Comparison of ENCODE assay signal across 33 cellular contexts in the genomic region with DNA sequence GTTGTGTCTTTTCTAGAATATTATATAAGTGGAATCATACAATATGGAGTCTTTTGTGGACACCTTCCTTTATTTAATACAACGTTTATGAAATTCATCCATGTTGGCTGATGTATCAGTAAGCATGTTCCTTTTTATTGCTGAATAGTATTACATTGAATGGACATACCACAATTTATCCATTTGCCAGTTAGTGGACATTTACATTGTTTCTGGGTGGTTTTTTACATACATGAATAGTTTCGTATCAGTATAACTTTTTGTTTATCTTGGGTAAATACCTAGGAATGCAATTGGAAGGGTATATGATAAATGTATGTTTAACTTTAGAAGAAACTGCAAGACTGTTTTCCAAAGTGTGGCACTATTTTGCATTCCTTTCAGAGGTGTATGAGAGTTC. TPM values are rescaled to one million over a fixed set of nuclear protein-coding genes. Genes with fewer than 3 reads are reported as not detected.
DNase-seq lines count a peak whose midpoint lies in the region; ATAC-seq and TF ChIP-seq lines count a peak whose summit lies in the region.
"Had no signal": no experiment of that assay in that cellular context is flagged by ENCODE, and none has a peak within 500 bp of the region (broad histone marks: within the 10 kb centered on the region; RNA-seq: fewer than 3 reads in every experiment).

No MANE protein-coding gene starts in this region.

- no peak overlapping the region for H2AFZ ChIP-seq in SK-N-SH (ENCODE audit: low read depth)

- TF ChIP-seq RAD21 in SK-N-SH (IDR thresholded peaks at IDR 0.05; ENCODE audit: low read length): no peak

- H3K4me2 ChIP-seq in SK-N-SH: no peak overlapping the region
- H3K4me2 ChIP-seq: A549; BLaER1; BLaER1 treated with 17β-estradiol and CSF1 and Interleukin-3, amounts not matched to agents 10 nM and 100 nM had no signal

- ATAC-seq in SK-N-SH treated with all-trans-retinoic acid at 6 μM for 48 hours (no peak), left lobe of liver (no peak)
- ATAC-seq: A549; CD8-positive, alpha-beta T cell had no signal

- 28% methylated on average over 2 of the region's 2 CpGs for WGBS in SK-N-SH (ENCODE audit: low lambda C conversion rate)

- H3K27ac ChIP-seq in SK-N-SH (ENCODE audit: low read depth in 2 of 2, low read length in 1 of 2) (no peak overlapping the region), HEK293 (ENCODE audit: extremely low read depth, low read depth, low read length) (no peak overlapping the region)
- H3K27ac ChIP-seq: 22Rv1; A549; BLaER1; BLaER1 treated with 17β-estradiol and CSF1 and Interleukin-3, amounts not matched to agents 10 nM and 100 nM; C4-2B had no signal

- POLR2A ChIA-PET in SK-N-SH (lab: Yijun Ruan, JAX): no interaction called here
- POLR2A ChIA-PET in HEK293 (lab: Yijun Ruan, JAX): no interaction called here

- H3F3A ChIP-seq in SK-N-SH (replicated peaks; ENCODE audit: insufficient read depth): no peaks in the 10 kb centered on the region

- DNase-seq in SK-N-SH (no peak), left lobe of liver (ENCODE audit: low spot score) (no peak)
- DNase-seq: 8988T; ACHN; AML-193; BE2C; C1 segment of cervical spinal cord; Caco-2; Calu3; CD4-positive, alpha-beta memory T cell; CD4-positive, alpha-beta T cell; CD4-positive, CD25-positive, alpha-beta regulatory T cell; CD8-positive, alpha-beta memory T cell; CD8-positive, alpha-beta T cell; COR-L47; DMS 273 treated with DMSO at 0.1 percent for 48 hours; DMS153; DMS53; DMS79; DMS79 treated with DMSO at 0.1 percent for 48 hours; DND-41; EL had no signal

- no peak overlapping the region for H3K9ac ChIP-seq in SK-N-SH
- H3K9ac ChIP-seq: BLaER1; BLaER1 treated with 17β-estradiol and CSF1 and Interleukin-3, amounts not matched to agents 10 nM and 100 nM had no signal

- no peaks in the 10 kb centered on the region for H3K36me3 ChIP-seq in SK-N-SH (replicated peaks in 1 of 2; ENCODE audit: control insufficient read depth in 1 of 2, insufficient read depth in 2 of 2, low read length in 1 of 2)
- no peaks in the 10 kb centered on the region for H3K36me3 ChIP-seq in HEK293 (ENCODE audit: control insufficient read depth in 2 of 2, insufficient read depth in 1 of 2, low read length in 2 of 2)
- H3K36me3 ChIP-seq: BE2C; BLaER1; BLaER1 treated with 17β-estradiol and CSF1 and Interleukin-3, amounts not matched to agents 10 nM and 100 nM had no signal

- no peak for TF ChIP-seq CTCF in SK-N-SH (IDR thresholded peaks at IDR 0.05)
- TF ChIP-seq CTCF in HEK293 (tag by site-specific recombination; IDR thresholded peaks at IDR 0.05): no peak

- H3K4me1 ChIP-seq in SK-N-SH (ENCODE audit: control insufficient read depth in 1 of 2, insufficient read depth in 2 of 2, low read depth in 1 of 2, low read length in 1 of 2) (peaks cover 0 to 9% of the 10 kb centered on the region in 2 experiments; a peak in 1 of 4 replicates), HEK293 (ENCODE audit: control insufficient read depth, insufficient read depth, low read length) (no peaks in the 10 kb centered on the region)
- H3K4me1 ChIP-seq: A549, Caco-2 had no signal

- H3K27me3 ChIP-seq in SK-N-SH (ENCODE audit: insufficient read depth): no peaks in the 10 kb centered on the region; the same call in 1 of the 2 replicates
- H3K27me3 ChIP-seq: BE2C; BLaER1; BLaER1 treated with 17β-estradiol and CSF1 and Interleukin-3, amounts not matched to agents 10 nM and 100 nM had no signal

- H3K79me2 ChIP-seq in SK-N-SH (ENCODE audit: insufficient read depth): no peaks in the 10 kb centered on the region

- no peak overlapping the region for H3K4me3 ChIP-seq in SK-N-SH (ENCODE audit: low read depth in 2 of 2, low read length in 1 of 2)
- H3K4me3 ChIP-seq in HEK293 (ENCODE audit: low read depth, low read length): no peak overlapping the region
- H3K4me3 ChIP-seq: A549; BLaER1; BLaER1 treated with 17β-estradiol and CSF1 and Interleukin-3, amounts not matched to agents 10 nM and 100 nM had no signal

- no peaks in the 10 kb centered on the region for H4K20me1 ChIP-seq in SK-N-SH (ENCODE audit: insufficient read depth)
- H4K20me1 ChIP-seq: BLaER1; BLaER1 treated with 17β-estradiol and CSF1 and Interleukin-3, amounts not matched to agents 10 nM and 100 nM had no signal

- H3K9me3 ChIP-seq in SK-N-SH (no peaks in the 10 kb centered on the region), HEK293 (ENCODE audit: control insufficient read depth, insufficient read depth, low read depth, low read length) (no peaks in the 10 kb centered on the region; the same call in 1 of the 2 replicates)
- H3K9me3 ChIP-seq: BE2C had no signal

- no peaks in the 10 kb centered on the region for H3K9me2 ChIP-seq in SK-N-SH

- CTCF ChIA-PET in SK-N-SH (lab: Yijun Ruan, JAX): no interaction called here
- CTCF ChIA-PET in HEK293 (lab: Yijun Ruan, JAX): no interaction called here

- no peak for TF ChIP-seq EP300 in SK-N-SH (IDR thresholded peaks at IDR 0.05; ENCODE audit: borderline replicate concordance in 1 of 2, low read depth in 1 of 2, low read length in 1 of 2)

TF ChIP-seq in SK-N-SH treated with all-trans-retinoic acid at 6 μM for 48 hours, 23 proteins besides CTCF, POLR2A, EP300 and RAD21:
- TF ChIP-seq TCF4 (CRISPR knock-in tag; IDR thresholded peaks at IDR 0.05; ENCODE audit: borderline replicate concordance) (no peak), ZNF8 (CRISPR knock-in tag; IDR thresholded peaks at IDR 0.05) (peak; percentile 97)

TF ChIP-seq in SK-N-SH, 30 proteins besides CTCF, POLR2A, EP300 and RAD21 (continues in another document):
- no peak for TF ChIP-seq GABPA (IDR thresholded peaks at IDR 0.05; ENCODE audit: low read depth)
- TF ChIP-seq TEAD4 (IDR thresholded peaks at IDR 0.05; ENCODE audit: borderline replicate concordance, insufficient read depth): no peak
- TF ChIP-seq, protein P1, sequence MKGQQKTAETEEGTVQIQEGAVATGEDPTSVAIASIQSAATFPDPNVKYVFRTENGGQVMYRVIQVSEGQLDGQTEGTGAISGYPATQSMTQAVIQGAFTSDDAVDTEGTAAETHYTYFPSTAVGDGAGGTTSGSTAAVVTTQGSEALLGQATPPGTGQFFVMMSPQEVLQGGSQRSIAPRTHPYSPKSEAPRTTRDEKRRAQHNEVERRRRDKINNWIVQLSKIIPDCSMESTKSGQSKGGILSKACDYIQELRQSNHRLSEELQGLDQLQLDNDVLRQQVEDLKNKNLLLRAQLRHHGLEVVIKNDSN (IDR thresholded peaks at IDR 0.05; ENCODE audit: borderline replicate concordance, low read depth): no peak
- TF ChIP-seq YY1 (IDR thresholded peaks at IDR 0.05; ENCODE audit: low read depth): no peak
- TF ChIP-seq POLR2AphosphoS5 (IDR thresholded peaks at IDR 0.05; ENCODE audit: low read depth, low read length): no peak
- TF ChIP-seq, protein P2, sequence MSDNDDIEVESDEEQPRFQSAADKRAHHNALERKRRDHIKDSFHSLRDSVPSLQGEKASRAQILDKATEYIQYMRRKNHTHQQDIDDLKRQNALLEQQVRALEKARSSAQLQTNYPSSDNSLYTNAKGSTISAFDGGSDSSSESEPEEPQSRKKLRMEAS (IDR thresholded peaks at IDR 0.05; ENCODE audit: low read depth): no peak
- no peak for TF ChIP-seq EZH2phosphoT487 (IDR thresholded peaks at IDR 0.05; ENCODE audit: borderline replicate concordance, low read depth)

TF ChIP-seq in HEK293, 187 proteins besides CTCF, POLR2A, EP300 and RAD21 (continues in another document):
- peak; percentile 52 for TF ChIP-seq ZNF146 (tag by site-specific recombination; IDR thresholded peaks at IDR 0.05)
- no peak for TF ChIP-seq EGR2 (tag by site-specific recombination; IDR thresholded peaks at IDR 0.05; ENCODE audit: low read depth)
- TF ChIP-seq TRIM28 (IDR thresholded peaks at IDR 0.05; ENCODE audit: borderline replicate concordance, low read length): peak; percentile 65; the same call in 1 of the 2 replicates
- TF ChIP-seq OSR2 (tag by site-specific recombination; IDR thresholded peaks at IDR 0.05): no peak
- TF ChIP-seq, protein P3, sequence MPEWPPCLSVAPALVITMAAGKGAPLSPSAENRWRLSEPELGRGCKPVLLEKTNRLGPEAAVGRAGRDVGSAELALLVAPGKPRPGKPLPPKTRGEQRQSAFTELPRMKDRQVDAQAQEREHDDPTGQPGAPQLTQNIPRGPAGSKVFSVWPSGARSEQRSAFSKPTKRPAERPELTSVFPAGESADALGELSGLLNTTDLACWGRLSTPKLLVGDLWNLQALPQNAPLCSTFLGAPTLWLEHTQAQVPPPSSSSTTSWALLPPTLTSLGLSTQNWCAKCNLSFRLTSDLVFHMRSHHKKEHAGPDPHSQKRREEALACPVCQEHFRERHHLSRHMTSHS (tag by site-specific recombination; IDR thresholded peaks at IDR 0.05): no peak
- TF ChIP-seq HOXD13 (CRISPR knock-in tag; IDR thresholded peaks at IDR 0.05; ENCODE audit: borderline replicate concordance): no peak
- TF ChIP-seq SETDB1 (IDR thresholded peaks at IDR 0.05; ENCODE audit: insufficient read length, low read length): peak; percentile 39
- TF ChIP-seq, protein P4, sequence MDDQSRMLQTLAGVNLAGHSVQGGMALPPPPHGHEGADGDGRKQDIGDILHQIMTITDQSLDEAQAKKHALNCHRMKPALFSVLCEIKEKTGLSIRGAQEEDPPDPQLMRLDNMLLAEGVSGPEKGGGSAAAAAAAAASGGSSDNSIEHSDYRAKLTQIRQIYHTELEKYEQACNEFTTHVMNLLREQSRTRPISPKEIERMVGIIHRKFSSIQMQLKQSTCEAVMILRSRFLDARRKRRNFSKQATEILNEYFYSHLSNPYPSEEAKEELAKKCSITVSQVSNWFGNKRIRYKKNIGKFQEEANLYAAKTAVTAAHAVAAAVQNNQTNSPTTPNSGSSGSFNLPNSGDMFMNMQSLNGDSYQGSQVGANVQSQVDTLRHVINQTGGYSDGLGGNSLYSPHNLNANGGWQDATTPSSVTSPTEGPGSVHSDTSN (CRISPR knock-in tag; IDR thresholded peaks at IDR 0.05): no peak
- no peak for TF ChIP-seq ZNF114 (tag by site-specific recombination; IDR thresholded peaks at IDR 0.05)
- TF ChIP-seq, protein P5, sequence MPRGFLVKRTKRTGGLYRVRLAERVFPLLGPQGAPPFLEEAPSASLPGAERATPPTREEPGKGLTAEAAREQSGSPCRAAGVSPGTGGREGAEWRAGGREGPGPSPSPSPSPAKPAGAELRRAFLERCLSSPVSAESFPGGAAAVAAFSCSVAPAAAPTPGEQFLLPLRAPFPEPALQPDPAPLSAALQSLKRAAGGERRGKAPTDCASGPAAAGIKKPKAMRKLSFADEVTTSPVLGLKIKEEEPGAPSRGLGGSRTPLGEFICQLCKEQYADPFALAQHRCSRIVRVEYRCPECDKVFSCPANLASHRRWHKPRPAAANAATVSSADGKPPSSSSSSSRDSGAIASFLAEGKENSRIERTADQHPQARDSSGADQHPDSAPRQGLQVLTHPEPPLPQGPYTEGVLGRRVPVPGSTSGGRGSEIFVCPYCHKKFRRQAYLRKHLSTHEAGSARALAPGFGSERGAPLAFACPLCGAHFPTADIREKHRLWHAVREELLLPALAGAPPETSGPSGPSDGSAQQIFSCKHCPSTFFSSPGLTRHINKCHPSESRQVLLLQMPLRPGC (tag by site-specific recombination; IDR thresholded peaks at IDR 0.05): no peak
- no peak for TF ChIP-seq ZNF292 (tag by site-specific recombination; IDR thresholded peaks at IDR 0.05; ENCODE audit: borderline replicate concordance, low read depth)

RNA-seq across cellular contexts. Expression of a gene that starts 23.1 kb away (rescaled TPM):
- polyA plus RNA-seq in SK-N-SH (2012; rRNA removed): 0.02 and 0.08 TPM in 2 replicates
- polyA plus RNA-seq in SK-N-SH (2012; cell fraction: cytosol; rRNA removed): 0.04 and 0.07 TPM in 2 replicates
- 0.19 and 0.47 TPM in 2 replicates for polyA plus RNA-seq in SK-N-SH (2012; cell fraction: nucleus; rRNA removed)
- total RNA-seq in left lobe of liver: 0.70 TPM
- total RNA-seq: A172, A673, Calu3 had no signal
- polyA plus RNA-seq: A549; BJ; CD14-positive monocyte; CD4-positive, alpha-beta memory T cell; CD8-positive, alpha-beta memory T cell had no signal
